In genomic region chr2:121297217-121297830, GRCh38 we compare ENCODE assay signal across 8 cellular contexts. TPM values are rescaled to one million over a fixed set of nuclear protein-coding genes. Genes with fewer than 3 reads are reported as not detected.
DNase-seq lines count a peak whose midpoint lies in the region; ATAC-seq and TF ChIP-seq lines count a peak whose summit lies in the region.

No MANE protein-coding gene starts in this region.

- H3K4me1 ChIP-seq in ascending aorta: no peaks in the 10 kb centered on the region

- H3K4me3 ChIP-seq in AG10803 (ENCODE audit: low read length): no peak overlapping the region
- no peak overlapping the region for H3K4me3 ChIP-seq in ascending aorta

- peak; percentile 64 for TF ChIP-seq CTCF in AG10803 (conservative IDR thresholded peaks at IDR 0.05; ENCODE audit: low read length)
- peak; percentile 17 to 38 (median 29) for TF ChIP-seq CTCF in ascending aorta (IDR thresholded peaks at IDR 0.05)

- no peaks in the 10 kb centered on the region for H3K36me3 ChIP-seq in ascending aorta

- no peak overlapping the region for H3K27ac ChIP-seq in ascending aorta

- no peaks in the 10 kb centered on the region for H3K27me3 ChIP-seq in ascending aorta

- H3K9me3 ChIP-seq in ascending aorta: no peaks in the 10 kb centered on the region

- intact Hi-C loops in ascending aorta (cut with DNase I): no loop called here

- ATAC-seq in GM18511 (IDR thresholded peaks at IDR 0.05; ENCODE audit: unreplicated experiment) (peak; percentile 71), HG02870 (IDR thresholded peaks at IDR 0.05; ENCODE audit: unreplicated experiment) (no peak)

- peak; percentile 6 for DNase-seq in AG10803 (ENCODE audit: low read depth)
- DNase-seq in NCI-H146 (lab: John Stamatoyannopoulos, UW): peak; percentile 92
- no peak for DNase-seq in ascending aorta (ENCODE audit: low spot score in 2 of 2)
- DNase-seq in kidney glomerular epithelial cell (lab: John Stamatoyannopoulos, UW): peak; percentile 5
- no peak for DNase-seq in midbrain (lab: John Stamatoyannopoulos, UW)
- no peak for DNase-seq in activated CD4-positive, alpha-beta T cell treated with anti-CD3 and anti-CD28 coated beads, Interleukin-2, amount 50 U/mL, for 48 hours

RNA-seq across cellular contexts. Expression of gene TFCP2L1, which starts 12.3 kb away (rescaled TPM):
- 5.5 TPM for total RNA-seq in ascending aorta

Comparison
In these comparisons a context has a peak if more than half of its experiments do, and no peak if none do; other contexts are left out.
1. DNase-seq: peak in AG10803 (single experiment), NCI-H146 (single experiment) and kidney glomerular epithelial cell (single experiment); none in ascending aorta (0 of 2), midbrain (single experiment) and activated CD4-positive, alpha-beta T cell treated with anti-CD3 and anti-CD28 coated beads, Interleukin-2, amount 50 U/mL, for 48 hours (0 of 2).